In the genomic region with DNA sequence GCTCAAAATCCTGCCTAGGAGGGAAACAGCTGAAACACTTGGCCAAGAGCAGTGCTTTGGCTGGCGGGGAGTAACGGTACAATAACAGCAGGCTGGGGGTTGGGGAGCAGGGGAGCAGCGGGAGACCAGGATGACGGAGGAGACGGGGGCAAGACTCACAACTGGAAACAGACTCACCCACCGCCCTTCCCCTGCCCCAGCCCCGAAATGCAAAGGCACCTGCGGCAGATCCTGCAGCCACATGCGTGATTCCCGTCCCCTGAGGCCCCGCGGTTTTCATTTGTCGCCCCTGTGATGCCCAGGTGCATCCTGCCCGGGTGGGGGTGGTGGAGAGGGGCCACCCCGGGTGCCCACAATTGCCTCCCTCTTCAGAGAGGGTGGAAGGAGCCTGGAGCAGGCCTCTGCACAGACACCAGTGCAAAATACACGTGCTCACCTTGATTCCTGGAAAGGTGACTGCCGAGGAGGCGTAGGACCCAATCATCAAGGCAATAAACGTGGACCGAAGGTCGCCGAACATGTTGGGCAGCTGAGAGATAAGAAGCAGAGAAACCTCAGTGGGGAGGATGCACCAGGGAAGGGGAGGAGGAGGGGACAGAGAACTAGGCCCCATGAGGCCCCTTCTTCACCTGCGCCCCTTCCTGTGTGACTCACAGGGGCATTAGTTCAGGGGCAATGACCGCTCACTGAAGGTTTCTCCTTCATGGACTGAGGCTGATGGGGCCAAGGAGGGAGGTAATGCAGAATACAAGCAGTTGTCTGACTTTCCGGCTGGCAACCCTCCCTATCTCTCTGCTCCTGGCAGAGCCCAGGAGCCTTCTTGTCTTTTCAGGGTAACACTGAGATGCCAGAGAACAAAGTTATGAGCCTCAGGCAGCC, we compare ENCODE assay signal across 10 cellular contexts. TPM values are rescaled to one million over a fixed set of nuclear protein-coding genes. Genes with fewer than 3 reads are reported as not detected.
DNase-seq lines count a peak whose midpoint lies in the region; ATAC-seq, FAIRE-seq and TF ChIP-seq lines count a peak whose summit lies in the region.
"Had no signal": no experiment of that assay in that cellular context is flagged by ENCODE, and none has a peak within 500 bp of the region (broad histone marks: within the 10 kb centered on the region; RNA-seq: fewer than 3 reads in every experiment).

No MANE protein-coding gene starts in this region.

- peaks cover 30% of the 10 kb centered on the region for H3K79me2 ChIP-seq in DND-41 (ENCODE audit: insufficient read depth, low read length)
- no peaks in the 10 kb centered on the region; the same call in 1 of the 2 replicates for H3K79me2 ChIP-seq in GM12878 (ENCODE audit: control insufficient read depth, insufficient read depth, low read length)

- peak overlapping the region; percentile 99 for H3K27ac ChIP-seq in DND-41 (ENCODE audit: low read length)
- H3K27ac ChIP-seq in GM12878 (ENCODE audit: control insufficient read depth, insufficient read depth), result peak overlapping the region; percentile 73
- H3K27ac ChIP-seq in CD4-positive, alpha-beta T cell (ENCODE audit: low read depth, low read length), result no peak overlapping the region

- POLR2A ChIA-PET in GM12878 (lab: Charles Lee), result interaction anchor here (0.8 to 1.7 kb wide), 4 partner anchors 11 to 33 kb away, joined by 3 to 8 read pairs (median 4); no protein-coding TSS in a partner anchor
- POLR2A ChIA-PET in CD4-positive, alpha-beta T cell (lab: Charles Lee), result interaction anchor here (1.1 to 1.6 kb wide), 2 partner anchors 18 to 30 kb away, joined by 3 read pairs; a partner anchor contains a TSS

- H3K9me3 Mint-ChIP-seq in CD4-positive, alpha-beta T cell, result no peaks in the 10 kb centered on the region

- H3K4me2 ChIP-seq in DND-41 (ENCODE audit: insufficient read depth, low read length) (peak overlapping the region; percentile 58), GM12878 (ENCODE audit: control insufficient read depth, insufficient read depth) (peak overlapping the region; percentile 77)

- DNase-seq in DND-41 (peak; percentile 99), GM12878 (ENCODE audit: low read depth, low spot score) (peak; percentile 57), NCI-H1694 (lab: John Stamatoyannopoulos, UW) (no peak), iPS-NIHi7 (ENCODE audit: extremely low spot score) (no peak)
- DNase-seq in CD4-positive, alpha-beta T cell, result no peak
- DNase-seq: NCI-H1092 treated with DMSO at 0.1 percent for 48 hours had no signal

- BruUV-seq in GM12878 (replicated peaks; lab: Mats Ljungman, UMichigan), result TSS peak; percentile 95

- TF ChIP-seq POLR2A in GM12878 (IDR thresholded peaks at IDR 0.05; ENCODE audit: low read depth, low read length), result no peak; the same call in 1 of the 2 replicates

- peak; percentile 85 to 99 for TF ChIP-seq EP300 in GM12878 (IDR thresholded peaks at IDR 0.05; ENCODE audit: borderline replicate concordance in 1 of 2, control insufficient read depth in 1 of 2, low read depth in 2 of 2, low read length in 2 of 2)

- no peak for TF ChIP-seq CTCF in DND-41 (IDR thresholded peaks at IDR 0.05; ENCODE audit: borderline replicate concordance, extremely low read depth, low read length, poor library complexity, severe bottlenecking)
- TF ChIP-seq CTCF in GM12878 (IDR thresholded peaks at IDR 0.05 in 2 of 3, conservative IDR thresholded peaks at IDR 0.05 in 1 of 3; ENCODE audit: control insufficient read depth in 2 of 3, extremely low read depth in 1 of 3, insufficient read depth in 1 of 3, low read depth in 3 of 3, low read length in 3 of 3), result no peak
- no peak for TF ChIP-seq CTCF in CD4-positive, alpha-beta T cell (IDR thresholded peaks at IDR 0.05)

- no peaks in the 10 kb centered on the region for H3K27me3 ChIP-seq in DND-41 (ENCODE audit: insufficient read depth, low read length, poor library complexity)
- no peaks in the 10 kb centered on the region for H3K27me3 ChIP-seq in GM12878 (replicated peaks in 1 of 2; ENCODE audit: control insufficient read depth in 2 of 2, insufficient read depth in 2 of 2, low read length in 1 of 2)
- H3K27me3 ChIP-seq in CD4-positive, alpha-beta T cell (ENCODE audit: control insufficient read depth, insufficient read depth, low read length), result no peaks in the 10 kb centered on the region
- H3K27me3 ChIP-seq: tibial nerve had no signal

- FAIRE-seq in GM12878 (lab: Jason Lieb, UNC), result peak; percentile 94

- CTCF ChIA-PET in GM12878 (lab: Yijun Ruan, JAX), result interaction anchor here (0.8 to 2.7 kb wide), 3 partner anchors 14 to 37 kb away, joined by 3 to 9 read pairs (median 6); no protein-coding TSS in a partner anchor
- CTCF ChIA-PET in CD4-positive, alpha-beta T cell (lab: Charles Lee), result no interaction called here

- SMC1A ChIA-PET in GM12878 (lab: Charles Lee; ENCODE audit: uncharacterized antibody, unreplicated experiment), result interaction anchor here (1.0 to 4.5 kb wide), 3 partner anchors 14 to 37 kb away, joined by 3 to 16 read pairs (median 5); no protein-coding TSS in a partner anchor

- peak overlapping the region; percentile 76 for H3K9ac ChIP-seq in DND-41 (ENCODE audit: low read depth, low read length)
- peak overlapping the region; percentile 68 for H3K9ac ChIP-seq in GM12878 (ENCODE audit: control insufficient read depth, insufficient read depth, low read length)

- H3K4me1 ChIP-seq in DND-41 (ENCODE audit: insufficient read depth, low read length) (peaks cover 63% of the 10 kb centered on the region), GM12878 (ENCODE audit: control insufficient read depth, insufficient read depth, low read length) (peaks cover 13% of the 10 kb centered on the region)

- H3K36me3 ChIP-seq in DND-41 (ENCODE audit: insufficient read depth, low read length) (peaks cover 34% of the 10 kb centered on the region), GM12878 (ENCODE audit: control insufficient read depth in 2 of 2, insufficient read depth in 2 of 2, low read length in 1 of 2) (peaks cover 0 to 3% of the 10 kb centered on the region in 2 experiments; a peak in 2 of 4 replicates)

- H2AFZ ChIP-seq in DND-41 (ENCODE audit: low read depth, low read length) (peak overlapping the region; percentile 9; the same call in 1 of the 2 replicates), GM12878 (ENCODE audit: control insufficient read depth, low read depth, low read length) (peak overlapping the region; percentile 75)

- no peak overlapping the region for H3K4me3 Mint-ChIP-seq in CD4-positive, alpha-beta T cell

- H3K36me3 Mint-ChIP-seq in CD4-positive, alpha-beta T cell (ENCODE audit: low read depth), result no peaks in the 10 kb centered on the region

- no peaks in the 10 kb centered on the region for H4K20me1 ChIP-seq in DND-41 (ENCODE audit: insufficient read depth, low read length)
- H4K20me1 ChIP-seq in GM12878 (ENCODE audit: control insufficient read depth, insufficient read depth), result no peaks in the 10 kb centered on the region

- peak overlapping the region in 1 of 2 experiments; percentile 39; a peak in 1 of 4 replicates for H3K4me3 ChIP-seq in DND-41 (ENCODE audit: low read depth in 1 of 2, low read length in 2 of 2)
- no peak overlapping the region for H3K4me3 ChIP-seq in GM12878
- H3K4me3 ChIP-seq: tibial nerve had no signal

- H3K4me1 Mint-ChIP-seq in CD4-positive, alpha-beta T cell (ENCODE audit: low read depth), result no peaks in the 10 kb centered on the region

- WGBS in GM12878 (ENCODE audit: insufficient coverage, insufficient replicate concordance, low lambda C conversion rate, missing lambda C conversion rate), result 2% methylated on average over 25 of the region's 25 CpGs

- no peaks in the 10 kb centered on the region for H3K27me3 Mint-ChIP-seq in CD4-positive, alpha-beta T cell

- in situ Hi-C loops in GM12878 (cut with MboI), result no loop called here

- peak; percentile 88 for ATAC-seq in DND-41 (ENCODE audit: insufficient read depth, low read depth)
- ATAC-seq in GM19397 (IDR thresholded peaks at IDR 0.05; ENCODE audit: unreplicated experiment), result peak; percentile 70
- ATAC-seq in HG03135 (IDR thresholded peaks at IDR 0.05; ENCODE audit: unreplicated experiment), result peak; percentile 64
- ATAC-seq in GM12878, result peak; percentile 87
- no peak for ATAC-seq in CD4-positive, alpha-beta T cell (ENCODE audit: poor library complexity)
- ATAC-seq in HG03469 (IDR thresholded peaks at IDR 0.05; ENCODE audit: unreplicated experiment), result no peak

- no peak overlapping the region for H3K27ac Mint-ChIP-seq in CD4-positive, alpha-beta T cell

- intact Hi-C loops in GM12878 (cut with micrococcal nuclease; ENCODE audit: unreplicated experiment), result loop anchor here (2.0 to 5.0 kb wide), 2 partner anchors 16 to 34 kb away; a partner anchor contains a TSS
- intact Hi-C loops in CD4-positive, alpha-beta T cell (cut with DNase I, micrococcal nuclease), result no loop called here

- RAD21 ChIA-PET in GM12878 (lab: Charles Lee; ENCODE audit: unreplicated experiment), result interaction anchor here (1.1 to 3.2 kb wide), 2 partner anchors 14 to 34 kb away, joined by 3 to 20 read pairs; no protein-coding TSS in a partner anchor

- TF ChIP-seq RAD21 in GM12878 (IDR thresholded peaks at IDR 0.05; ENCODE audit: insufficient read depth, low read depth, low read length), result no peak

- no peaks in the 10 kb centered on the region for H3K9me3 ChIP-seq in DND-41 (ENCODE audit: insufficient read depth, low read length, severe bottlenecking)
- no peaks in the 10 kb centered on the region for H3K9me3 ChIP-seq in GM12878 (replicated peaks; ENCODE audit: control insufficient read depth, insufficient read depth, low read length)
- no peaks in the 10 kb centered on the region for H3K9me3 ChIP-seq in CD4-positive, alpha-beta T cell (ENCODE audit: control insufficient read depth, low read length)
- H3K9me3 ChIP-seq: tibial nerve had no signal

RNA-seq across cellular contexts. Expression of a gene that starts 30.4 kb away (rescaled TPM):
- total RNA-seq in GM12878 (2013; cell fraction: nucleolus; rRNA removed), result 25.6 and 31.4 TPM in 2 replicates
- total RNA-seq in GM12878 (2014; rRNA removed) (24.6 and 24.8 TPM in 2 replicates), GM12878 (2014; rRNA removed; fragmentation: Illumina TruSeq; extraction: Trizol) (19.7 and 21.0 TPM in 2 replicates), GM12878 (2021) (62.8 and 65.4 TPM in 2 replicates)
- polyA plus RNA-seq in GM12878 (2011; ENCODE audit: low read depth), result 25.9 TPM
- polyA plus RNA-seq in GM12878 (2011; rRNA removed) (45.6 and 58.4 TPM in 2 replicates), GM12878 (2014; fragmentation: Illumina TruSeq; extraction: Trizol) (67.3 and 88.1 TPM in 2 replicates), GM12878 (2014; fragmentation: Nextera tagmentation; extraction: Ambion mirVana) (10 to 100 TPM; 11.0 to 14.6 TPM), GM12878 (2014; rRNA removed) (50.4 and 51.8 TPM in 2 replicates), GM12878 (2016; fragmentation: Nextera tagmentation; extraction: Ambion mirVana) (10 to 100 TPM in 1 of 2 experiments, 1 to 10 TPM in 1; 5.2 to 41.7 TPM)
- 38.9 and 40.8 TPM in 2 replicates for polyA plus RNA-seq in GM12878 (2011; cell fraction: cytosol; rRNA removed)
- polyA plus RNA-seq in GM12878 (2011; cell fraction: nucleus; rRNA removed), result 21.5 and 27.6 TPM in 2 replicates
- polyA plus RNA-seq in GM12878 (2012), result 27.0 and 28.6 TPM in 2 replicates
- 21.1 and 21.3 TPM in 2 replicates for polyA minus RNA-seq in GM12878 (2011; rRNA and poly(A)+ RNA removed)
- 9.2 and 10.2 TPM in 2 replicates for polyA minus RNA-seq in GM12878 (2011; cell fraction: cytosol; rRNA and poly(A)+ RNA removed)
- 2.1 and 4.8 TPM in 2 replicates for polyA minus RNA-seq in GM12878 (2011; cell fraction: nucleus; rRNA and poly(A)+ RNA removed)
- 10 to 100 TPM; 24.5 to 29.0 TPM for total RNA-seq in CD4-positive, alpha-beta T cell

RNA-seq across cellular contexts. Expression of a gene that starts 35.6 kb away (rescaled TPM):
- total RNA-seq in GM12878 (2013; cell fraction: nucleolus; rRNA removed), result 26.0 and 27.2 TPM in 2 replicates
- total RNA-seq in GM12878 (2014; rRNA removed), result 9.4 and 11.6 TPM in 2 replicates
- total RNA-seq in GM12878 (2014; rRNA removed; fragmentation: Illumina TruSeq; extraction: Trizol), result 3.5 and 4.7 TPM in 2 replicates
- total RNA-seq in GM12878 (2021), result 14.0 and 14.1 TPM in 2 replicates
- polyA plus RNA-seq in GM12878 (2011; ENCODE audit: low read depth), result 1.0 TPM
- polyA plus RNA-seq in GM12878 (2011; rRNA removed), result 1.7 and 2.9 TPM in 2 replicates
- polyA plus RNA-seq in GM12878 (2011; cell fraction: cytosol; rRNA removed), result 4.9 and 6.0 TPM in 2 replicates
- polyA plus RNA-seq in GM12878 (2011; cell fraction: nucleus; rRNA removed), result 4.3 and 4.8 TPM in 2 replicates
- 3.8 and 3.9 TPM in 2 replicates for polyA plus RNA-seq in GM12878 (2012)
- 1.6 and 3.9 TPM in 2 replicates for polyA plus RNA-seq in GM12878 (2014; fragmentation: Illumina TruSeq; extraction: Trizol)
- polyA plus RNA-seq in GM12878 (2014; fragmentation: Nextera tagmentation; extraction: Ambion mirVana), result under 1 TPM; 0.03 to 0.13 TPM
- 12.3 and 12.6 TPM in 2 replicates for polyA plus RNA-seq in GM12878 (2014; rRNA removed)
- polyA plus RNA-seq in GM12878 (2016; fragmentation: Nextera tagmentation; extraction: Ambion mirVana), result 1 to 10 TPM; 6.7 to 7.4 TPM
- 4.2 and 8.9 TPM in 2 replicates for polyA minus RNA-seq in GM12878 (2011; rRNA and poly(A)+ RNA removed)
- polyA minus RNA-seq in GM12878 (2011; cell fraction: cytosol; rRNA and poly(A)+ RNA removed), result 2.5 and 6.4 TPM in 2 replicates
- 3.9 and 6.9 TPM in 2 replicates for polyA minus RNA-seq in GM12878 (2011; cell fraction: nucleus; rRNA and poly(A)+ RNA removed)
- 10 to 100 TPM in 1 of 2 experiments, 1 to 10 TPM in 1; 9.0 to 10.2 TPM for total RNA-seq in CD4-positive, alpha-beta T cell

RNA-seq across cellular contexts. Expression of a gene that starts 52.5 kb away (rescaled TPM):
- total RNA-seq in GM12878 (2013; cell fraction: nucleolus; rRNA removed), result 3.1 and 5.3 TPM in 2 replicates
- 0.73 and 1.1 TPM in 2 replicates for total RNA-seq in GM12878 (2014; rRNA removed)
- 0.40 and 0.51 TPM in 2 replicates for total RNA-seq in GM12878 (2014; rRNA removed; fragmentation: Illumina TruSeq; extraction: Trizol)
- total RNA-seq in GM12878 (2021), result 1.4 and 1.7 TPM in 2 replicates
- polyA plus RNA-seq in GM12878 (2011; ENCODE audit: low read depth), result 0.16 TPM
- 0.27 and 0.45 TPM in 2 replicates for polyA plus RNA-seq in GM12878 (2011; rRNA removed)
- polyA plus RNA-seq in GM12878 (2011; cell fraction: cytosol; rRNA removed), result 0.67 and 0.87 TPM in 2 replicates
- polyA plus RNA-seq in GM12878 (2011; cell fraction: nucleus; rRNA removed), result 2.6 and 3.5 TPM in 2 replicates
- polyA plus RNA-seq in GM12878 (2012), result 0.84 TPM in 2 replicates
- 0.26 TPM in 1 of 2 replicates, not detected in the other for polyA plus RNA-seq in GM12878 (2014; fragmentation: Illumina TruSeq; extraction: Trizol)
- under 1 TPM; 0.10 to 0.15 TPM for polyA plus RNA-seq in GM12878 (2014; fragmentation: Nextera tagmentation; extraction: Ambion mirVana)
- 1.0 and 1.9 TPM in 2 replicates for polyA plus RNA-seq in GM12878 (2014; rRNA removed)
- polyA plus RNA-seq in GM12878 (2016; fragmentation: Nextera tagmentation; extraction: Ambion mirVana), result under 1 TPM; 0.33 to 0.54 TPM
- 0.15 and 0.52 TPM in 2 replicates for polyA minus RNA-seq in GM12878 (2011; rRNA and poly(A)+ RNA removed)
- polyA minus RNA-seq in GM12878 (2011; cell fraction: cytosol; rRNA and poly(A)+ RNA removed), result 0.31 and 0.53 TPM in 2 replicates
- polyA minus RNA-seq in GM12878 (2011; cell fraction: nucleus; rRNA and poly(A)+ RNA removed), result 0.77 and 0.85 TPM in 2 replicates
- under 1 TPM; 0.41 to 0.45 TPM for total RNA-seq in CD4-positive, alpha-beta T cell

RNA-seq across cellular contexts. Expression of a gene that starts 56.7 kb away (rescaled TPM):
- total RNA-seq in GM12878 (2013; cell fraction: nucleolus; rRNA removed), result 2.9 and 5.4 TPM in 2 replicates
- total RNA-seq in GM12878 (2014; rRNA removed) (5.3 and 6.0 TPM in 2 replicates), GM12878 (2014; rRNA removed; fragmentation: Illumina TruSeq; extraction: Trizol) (2.4 and 3.3 TPM in 2 replicates), GM12878 (2021) (3.5 and 4.2 TPM in 2 replicates)
- 0.72 TPM for polyA plus RNA-seq in GM12878 (2011; ENCODE audit: low read depth)
- polyA plus RNA-seq in GM12878 (2011; rRNA removed) (1.2 and 2.0 TPM in 2 replicates), GM12878 (2014; fragmentation: Illumina TruSeq; extraction: Trizol) (0.79 and 2.6 TPM in 2 replicates), GM12878 (2014; fragmentation: Nextera tagmentation; extraction: Ambion mirVana) (under 1 TPM in 1 of 2 experiments, not detected in 1; 0.60 TPM), GM12878 (2014; rRNA removed) (6.1 and 8.1 TPM in 2 replicates), GM12878 (2016; fragmentation: Nextera tagmentation; extraction: Ambion mirVana) (1 to 10 TPM; 2.2 to 3.5 TPM)
- polyA plus RNA-seq in GM12878 (2011; cell fraction: cytosol; rRNA removed), result 2.3 and 2.8 TPM in 2 replicates
- polyA plus RNA-seq in GM12878 (2011; cell fraction: nucleus; rRNA removed), result 5.5 and 7.1 TPM in 2 replicates
- 2.0 and 2.2 TPM in 2 replicates for polyA plus RNA-seq in GM12878 (2012)
- polyA minus RNA-seq in GM12878 (2011; rRNA and poly(A)+ RNA removed), result 0.80 and 0.88 TPM in 2 replicates
- 1.4 and 2.0 TPM in 2 replicates for polyA minus RNA-seq in GM12878 (2011; cell fraction: cytosol; rRNA and poly(A)+ RNA removed)
- 1.5 and 3.4 TPM in 2 replicates for polyA minus RNA-seq in GM12878 (2011; cell fraction: nucleus; rRNA and poly(A)+ RNA removed)
- total RNA-seq in CD4-positive, alpha-beta T cell, result 1 to 10 TPM; 1.3 to 1.5 TPM

Comparison
In these comparisons a context has a peak if more than half of its experiments do, and no peak if none do; other contexts are left out.
1. ATAC-seq: peak in DND-41 (single experiment), GM19397 (single experiment), HG03135 (single experiment) and GM12878 (single experiment); none in CD4-positive, alpha-beta T cell (single experiment) and HG03469 (single experiment).
2. DNase-seq: peak in DND-41 (single experiment) and GM12878 (single experiment); none in NCI-H1694 (single experiment), CD4-positive, alpha-beta T cell (0 of 10) and iPS-NIHi7 (single experiment).